Comparison of ENCODE assay signal across 18 cellular contexts in the genomic region with DNA sequence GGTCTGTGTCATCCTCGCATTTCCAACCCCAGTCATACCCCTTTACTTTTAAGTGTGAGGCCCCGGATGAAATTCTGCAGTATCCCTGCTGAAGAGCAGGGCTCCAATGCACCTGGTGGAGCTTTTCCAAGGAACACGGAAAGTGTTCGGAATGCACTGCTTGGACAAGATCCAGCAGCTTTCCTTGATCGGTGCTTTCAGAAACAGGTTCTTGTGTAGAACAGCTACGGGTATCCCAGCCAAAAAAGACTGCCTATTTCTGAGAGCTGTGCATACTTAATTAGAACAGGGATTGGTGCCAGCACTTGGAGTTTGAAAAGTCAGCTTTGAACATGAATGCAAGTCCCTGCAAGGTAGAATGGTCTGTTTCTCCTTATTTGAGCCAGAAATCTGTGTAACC.
A peak's percentile ranks its signal among the peaks of the same experiment; 100 is the strongest.
DNase-seq lines count a peak whose midpoint lies in the region; ATAC-seq and TF ChIP-seq lines count a peak whose summit lies in the region.
"Had no signal": no experiment of that assay in that cellular context is flagged by ENCODE, and none has a peak within 500 bp of the region (broad histone marks: within the 10 kb centered on the region; RNA-seq: fewer than 3 reads in every experiment).

No MANE protein-coding gene starts in this region.

- H3K36me3 ChIP-seq in breast epithelium, result no peaks in the 10 kb centered on the region
- H3K36me3 ChIP-seq in lung (ENCODE audit: control insufficient read depth in 2 of 2, insufficient read depth in 2 of 2, low read length in 2 of 2), result no peaks in the 10 kb centered on the region
- no peaks in the 10 kb centered on the region for H3K36me3 ChIP-seq in H7 (replicated peaks; ENCODE audit: control insufficient read depth, insufficient read depth, low read length)
- H3K36me3 ChIP-seq: BLaER1 treated with 17β-estradiol and CSF1 and Interleukin-3, amounts not matched to agents 10 nM and 100 nM; SJCRH30; vagina had no signal

- ATAC-seq in lung (ENCODE audit: insufficient read depth, low FRiP score), result no peak
- ATAC-seq in HG02678 (IDR thresholded peaks at IDR 0.05; ENCODE audit: unreplicated experiment), result no peak
- ATAC-seq in HG02938 (IDR thresholded peaks at IDR 0.05; ENCODE audit: unreplicated experiment), result no peak

- no peaks in the 10 kb centered on the region for H3K27me3 ChIP-seq in breast epithelium
- no peaks in the 10 kb centered on the region for H3K27me3 ChIP-seq in lung (ENCODE audit: control insufficient read depth, insufficient read depth)
- peaks cover 4% of the 10 kb centered on the region; the same call in 1 of the 2 replicates for H3K27me3 ChIP-seq in H7 (ENCODE audit: control insufficient read depth, insufficient read depth, low read length)
- H3K27me3 ChIP-seq: SJCRH30, vagina had no signal

- no peak for TF ChIP-seq POLR2A in breast epithelium (IDR thresholded peaks at IDR 0.05)

- 60 to 73% methylated on average over 6 of the region's 6 CpGs for WGBS in lung, 2 donors

- intact Hi-C loops in breast epithelium (cut with DNase I; ENCODE audit: low total_unique reads), result no loop called here

- DNase-seq in NCI-H1105 treated with DMSO at 0.1 percent for 48 hours (lab: John Stamatoyannopoulos, UW) (peak; percentile 82), breast epithelium (ENCODE audit: low spot score in 2 of 2) (peak; percentile 60 to 83), lung (ENCODE audit: low spot score) (peak; percentile 70), NCI-H524 treated with DMSO at 0.1 percent for 48 hours (lab: John Stamatoyannopoulos, UW) (no peak), H7 (no peak)
- DNase-seq: activated B cell treated with CpG ODN at 0.5 μM for 24 hours; dermis blood vessel endothelial cell; DMS153; NCI-H82; PC-9; stimulated activated CD8-positive, alpha-beta memory T cell treated with anti-CD3 and anti-CD28 coated beads, Interleukin-4, amount 100 ng/mL, for 48 hours had no signal

- H3K4me3 ChIP-seq in breast epithelium, result peak overlapping the region in 1 of 3 donors; percentile 9
- no peak overlapping the region for H3K4me3 ChIP-seq in lung
- no peak overlapping the region for H3K4me3 ChIP-seq in H7 (ENCODE audit: insufficient read depth, low read depth, low read length)
- H3K4me3 ChIP-seq: BLaER1 treated with 17β-estradiol and CSF1 and Interleukin-3, amounts not matched to agents 10 nM and 100 nM; PC-9; SJCRH30; vagina had no signal

- H3K9me3 ChIP-seq in breast epithelium (no peaks in the 10 kb centered on the region), lung (ENCODE audit: control insufficient read depth in 2 of 2, insufficient read depth in 1 of 2, low read length in 1 of 2) (no peaks in the 10 kb centered on the region)
- H3K9me3 ChIP-seq: BLaER1 treated with 17β-estradiol and CSF1 and Interleukin-3, amounts not matched to agents 10 nM and 100 nM; SJCRH30; vagina had no signal

- H3K4me1 ChIP-seq in breast epithelium (peaks cover 0 to 3% of the 10 kb centered on the region in 2 donors), lung (ENCODE audit: control insufficient read depth in 2 of 2, insufficient read depth in 2 of 2, low read length in 2 of 2) (peaks cover 0 to 9% of the 10 kb centered on the region in 2 donors)

- TF ChIP-seq CTCF in C4-2B (conservative IDR thresholded peaks at IDR 0.05) (no peak), breast epithelium (IDR thresholded peaks at IDR 0.05) (no peak), lung (IDR thresholded peaks at IDR 0.05; ENCODE audit: control extremely low read depth, extremely low read depth) (no peak)

- peak overlapping the region; percentile 43 for H3K27ac ChIP-seq in C4-2B
- peak overlapping the region; percentile 2 to 59 for H3K27ac ChIP-seq in breast epithelium
- no peak overlapping the region for H3K27ac ChIP-seq in lung (ENCODE audit: low read depth in 1 of 2, low read length in 1 of 2)
- H3K27ac ChIP-seq: BLaER1 treated with 17β-estradiol and CSF1 and Interleukin-3, amounts not matched to agents 10 nM and 100 nM; epithelial cell of prostate; PC-9; SJCRH30; vagina had no signal

Comparison
In these comparisons a context has a peak if more than half of its experiments do, and no peak if none do; other contexts are left out.
1. H3K27ac ChIP-seq: peak in C4-2B (single experiment) and breast epithelium (2 of 2); none in lung (0 of 2).
2. DNase-seq: peak in NCI-H1105 treated with DMSO at 0.1 percent for 48 hours (single experiment), breast epithelium (2 of 2) and lung (single experiment); none in NCI-H524 treated with DMSO at 0.1 percent for 48 hours (single experiment) and H7 (single experiment).